ENCODE assay signal across 14 cellular contexts in genomic region chr15:98077186-98077585, GRCh38.
DNase-seq lines count a peak whose midpoint lies in the region; ATAC-seq and TF ChIP-seq lines count a peak whose summit lies in the region.
"Had no signal": no experiment of that assay in that cellular context is flagged by ENCODE, and none has a peak within 500 bp of the region (broad histone marks: within the 10 kb centered on the region; RNA-seq: fewer than 3 reads in every experiment).

No MANE protein-coding gene starts in this region.

- H3K9me3 ChIP-seq in mesodermal cell (ENCODE audit: control insufficient read depth, low read length) (peaks cover 4% of the 10 kb centered on the region), tibial artery (no peaks in the 10 kb centered on the region)

- DNase-seq in HT-29 (ENCODE audit: low spot score): peak; percentile 68
- DNase-seq in tibial artery: peak in 1 of 2 donors; percentile 72
- no peak for DNase-seq in NCI-H1092 (lab: John Stamatoyannopoulos, UW)
- no peak for DNase-seq in NCI-H2107 (lab: John Stamatoyannopoulos, UW)
- no peak for DNase-seq in activated naive CD4-positive, alpha-beta T cell (lab: John Stamatoyannopoulos, UW)
- DNase-seq: activated CD8-positive, alpha-beta memory T cell treated with anti-CD3 and anti-CD28 coated beads for 24 hours; DMS79; H9; NCI-H510A; retina; SW 1271 had no signal

- no peak overlapping the region for H3K4me3 ChIP-seq in mesodermal cell (ENCODE audit: extremely low read depth, insufficient read depth, low read length, poor library complexity, severe bottlenecking)
- no peak overlapping the region for H3K4me3 ChIP-seq in tibial artery

- 80 to 92% methylated on average over 1 to 3 of the region's 8 CpGs for WGBS in mesodermal cell (ENCODE audit: insufficient coverage in 2 of 2), 2 experiments

- intact Hi-C loops in tibial artery (cut with DNase I; ENCODE audit: low total_unique reads): no loop called here

- no peak for TF ChIP-seq CTCF in tibial artery (IDR thresholded peaks at IDR 0.05)

- no peaks in the 10 kb centered on the region for H3K27me3 ChIP-seq in tibial artery

- peaks cover 12% of the 10 kb centered on the region for H3K4me1 ChIP-seq in mesodermal cell (ENCODE audit: control insufficient read depth, insufficient read depth, low read length, poor library complexity, severe bottlenecking)
- peaks cover 0 to 20% (median 10%) of the 10 kb centered on the region in 4 donors for H3K4me1 ChIP-seq in tibial artery

- ATAC-seq in esophagus mucosa: peak; percentile 93
- no peak for ATAC-seq in HG03432 (IDR thresholded peaks at IDR 0.05; ENCODE audit: unreplicated experiment)

- H3K36me3 ChIP-seq in mesodermal cell (ENCODE audit: control insufficient read depth, insufficient read depth, low read length) (no peaks in the 10 kb centered on the region), tibial artery (no peaks in the 10 kb centered on the region)

- H3K27ac ChIP-seq in mesodermal cell (ENCODE audit: low read depth, low read length, severe bottlenecking): peak overlapping the region; percentile 8
- H3K27ac ChIP-seq in tibial artery: peak overlapping the region; percentile 50 to 69
